15 cellular contexts compared by ENCODE assay signal in genomic region chr5:14699159-14699558, GRCh38. TPM values are rescaled to one million over a fixed set of nuclear protein-coding genes. Genes with fewer than 3 reads are reported as not detected.
DNase-seq lines count a peak whose midpoint lies in the region; ATAC-seq and TF ChIP-seq lines count a peak whose summit lies in the region.
"Had no signal": no experiment of that assay in that cellular context is flagged by ENCODE, and none has a peak within 500 bp of the region (broad histone marks: within the 10 kb centered on the region; RNA-seq: fewer than 3 reads in every experiment).

No MANE protein-coding gene starts in this region.

- CTCF ChIA-PET in activated CD4-positive, alpha-beta T cell treated with anti-CD3 and anti-CD28 coated beads, Interleukin-2, amount 10 ng/mL, durations not matched to agents 7 days and 5 days (lab: Charles Lee), result no interaction called here
- CTCF ChIA-PET in CD4-positive, alpha-beta T cell (lab: Charles Lee), result no interaction called here

- H3K27me3 Mint-ChIP-seq in activated CD4-positive, alpha-beta T cell treated with anti-CD3 and anti-CD28 coated beads, Interleukin-2, amount 10 ng/mL, durations not matched to agents 7 days and 5 days, result no peaks in the 10 kb centered on the region
- H3K27me3 Mint-ChIP-seq in CD4-positive, alpha-beta T cell, result no peaks in the 10 kb centered on the region
- no peaks in the 10 kb centered on the region for H3K27me3 Mint-ChIP-seq in activated T-helper 17 cell treated with anti-CD3 and anti-CD28 coated beads, Interleukin-2, amount 50 U/mL, for 72 hours
- no peaks in the 10 kb centered on the region for H3K27me3 Mint-ChIP-seq in naive thymus-derived CD8-positive, alpha-beta T cell

- H3K9me3 Mint-ChIP-seq in activated CD4-positive, alpha-beta T cell treated with anti-CD3 and anti-CD28 coated beads, Interleukin-2, amount 10 ng/mL, durations not matched to agents 7 days and 5 days, result no peaks in the 10 kb centered on the region
- no peaks in the 10 kb centered on the region for H3K9me3 Mint-ChIP-seq in CD4-positive, alpha-beta T cell
- no peaks in the 10 kb centered on the region for H3K9me3 Mint-ChIP-seq in activated T-helper 17 cell treated with anti-CD3 and anti-CD28 coated beads, Interleukin-2, amount 50 U/mL, for 72 hours
- no peaks in the 10 kb centered on the region for H3K9me3 Mint-ChIP-seq in naive thymus-derived CD8-positive, alpha-beta T cell
- H3K9me3 Mint-ChIP-seq: H9 had no signal

- H3K27ac Mint-ChIP-seq in activated CD4-positive, alpha-beta T cell treated with anti-CD3 and anti-CD28 coated beads, Interleukin-2, amount 10 ng/mL, durations not matched to agents 7 days and 5 days, result peak overlapping the region; percentile 1
- peak overlapping the region; percentile 8 for H3K27ac Mint-ChIP-seq in CD4-positive, alpha-beta T cell
- peak overlapping the region; percentile 83 for H3K27ac Mint-ChIP-seq in activated T-helper 17 cell treated with anti-CD3 and anti-CD28 coated beads, Interleukin-2, amount 50 U/mL, for 72 hours
- H3K27ac Mint-ChIP-seq in naive thymus-derived CD8-positive, alpha-beta T cell, result peak overlapping the region in 8 of 10 donors; percentile 16 to 83 (median 53)

- no peak overlapping the region for H3K27ac ChIP-seq in CD4-positive, alpha-beta T cell (ENCODE audit: low read depth, low read length)
- H3K27ac ChIP-seq: BLaER1 treated with 17β-estradiol and CSF1 and Interleukin-3, amounts not matched to agents 10 nM and 100 nM had no signal

- intact Hi-C loops in CD4-positive, alpha-beta T cell (cut with DNase I, micrococcal nuclease), result no loop called here

- peaks cover 82% of the 10 kb centered on the region for H3K36me3 Mint-ChIP-seq in activated CD4-positive, alpha-beta T cell treated with anti-CD3 and anti-CD28 coated beads, Interleukin-2, amount 10 ng/mL, durations not matched to agents 7 days and 5 days (ENCODE audit: low read depth)
- H3K36me3 Mint-ChIP-seq in CD4-positive, alpha-beta T cell (ENCODE audit: low read depth), result peaks cover 90% of the 10 kb centered on the region
- peaks cover 98% of the 10 kb centered on the region for H3K36me3 Mint-ChIP-seq in activated T-helper 17 cell treated with anti-CD3 and anti-CD28 coated beads, Interleukin-2, amount 50 U/mL, for 72 hours (ENCODE audit: low read depth)
- peaks cover 6 to 59% (median 23%) of the 10 kb centered on the region in 3 donors for H3K36me3 Mint-ChIP-seq in naive thymus-derived CD8-positive, alpha-beta T cell

- POLR2A ChIA-PET in activated CD4-positive, alpha-beta T cell treated with anti-CD3 and anti-CD28 coated beads, Interleukin-2, amount 10 ng/mL, durations not matched to agents 7 days and 5 days (lab: Charles Lee), result no interaction called here
- POLR2A ChIA-PET in CD4-positive, alpha-beta T cell (lab: Charles Lee), result interaction anchor here (2.0 kb wide), 1 partner anchor 14 kb away, joined by 8 read pairs; no protein-coding TSS in a partner anchor
- POLR2A ChIA-PET in naive thymus-derived CD8-positive, alpha-beta T cell (lab: Charles Lee), result no interaction called here

- H3K4me1 Mint-ChIP-seq in activated CD4-positive, alpha-beta T cell treated with anti-CD3 and anti-CD28 coated beads, Interleukin-2, amount 10 ng/mL, durations not matched to agents 7 days and 5 days, result peaks cover 58% of the 10 kb centered on the region
- H3K4me1 Mint-ChIP-seq in CD4-positive, alpha-beta T cell (ENCODE audit: low read depth), result peaks cover 71% of the 10 kb centered on the region
- peaks cover 42% of the 10 kb centered on the region for H3K4me1 Mint-ChIP-seq in activated T-helper 17 cell treated with anti-CD3 and anti-CD28 coated beads, Interleukin-2, amount 50 U/mL, for 72 hours
- H3K4me1 Mint-ChIP-seq in naive thymus-derived CD8-positive, alpha-beta T cell, result peaks cover 39 to 59% (median 52%) of the 10 kb centered on the region in 4 donors

- H3K9me3 ChIP-seq in CD4-positive, alpha-beta T cell (ENCODE audit: control insufficient read depth, low read length), result no peaks in the 10 kb centered on the region
- H3K9me3 ChIP-seq: BLaER1 treated with 17β-estradiol and CSF1 and Interleukin-3, amounts not matched to agents 10 nM and 100 nM had no signal

- no peak for TF ChIP-seq CTCF in CD4-positive, alpha-beta T cell (IDR thresholded peaks at IDR 0.05)

- DNase-seq in activated CD4-positive, alpha-beta T cell treated with anti-CD3 and anti-CD28 coated beads, Interleukin-2, amount 10 ng/mL, durations not matched to agents 7 days and 5 days, result no peak
- DNase-seq in activated CD4-positive, alpha-beta T cell treated with anti-CD3 and anti-CD28 coated beads, Interleukin-2, amount 50 U/mL, for 4 hours, result no peak
- no peak for DNase-seq in CD4-positive, alpha-beta T cell
- no peak for DNase-seq in naive thymus-derived CD8-positive, alpha-beta T cell
- DNase-seq in NCI-H82 (lab: John Stamatoyannopoulos, UW) (no peak), T-helper 1 cell (no peak)
- DNase-seq: DMS53, H9, IMR-90, NCI-H187 treated with DMSO at 0.1 percent for 48 hours, NCI-H774 had no signal

- no peak for ATAC-seq in CD4-positive, alpha-beta T cell (ENCODE audit: poor library complexity)
- ATAC-seq in activated T-helper 17 cell treated with anti-CD3 and anti-CD28 coated beads, Interleukin-2, amount 50 U/mL, for 72 hours (replicated peaks), result peak; percentile 35
- ATAC-seq in naive thymus-derived CD8-positive, alpha-beta T cell, result no peak
- no peak for ATAC-seq in HG03342 (IDR thresholded peaks at IDR 0.05; ENCODE audit: unreplicated experiment)
- ATAC-seq: Panc1 had no signal

- no peak overlapping the region for H3K4me3 Mint-ChIP-seq in activated CD4-positive, alpha-beta T cell treated with anti-CD3 and anti-CD28 coated beads, Interleukin-2, amount 10 ng/mL, durations not matched to agents 7 days and 5 days
- H3K4me3 Mint-ChIP-seq in CD4-positive, alpha-beta T cell, result no peak overlapping the region
- no peak overlapping the region for H3K4me3 Mint-ChIP-seq in activated T-helper 17 cell treated with anti-CD3 and anti-CD28 coated beads, Interleukin-2, amount 50 U/mL, for 72 hours
- no peak overlapping the region for H3K4me3 Mint-ChIP-seq in naive thymus-derived CD8-positive, alpha-beta T cell
- H3K4me3 Mint-ChIP-seq: H9 had no signal

- H3K27me3 ChIP-seq in CD4-positive, alpha-beta T cell (ENCODE audit: control insufficient read depth, insufficient read depth, low read length), result no peaks in the 10 kb centered on the region
- H3K27me3 ChIP-seq: BLaER1 treated with 17β-estradiol and CSF1 and Interleukin-3, amounts not matched to agents 10 nM and 100 nM had no signal

RNA-seq across cellular contexts. Expression of gene OTULIN, which starts 34.6 kb away (rescaled TPM):
- 10 to 100 TPM; 62.5 to 63.2 TPM for total RNA-seq in activated CD4-positive, alpha-beta T cell treated with anti-CD3 and anti-CD28 coated beads, Interleukin-2, amount 10 ng/mL, durations not matched to agents 7 days and 5 days
- 10 to 100 TPM; 69.4 to 77.0 TPM for total RNA-seq in CD4-positive, alpha-beta T cell
- total RNA-seq in activated T-helper 17 cell treated with anti-CD3 and anti-CD28 coated beads, Interleukin-2, amount 50 U/mL, for 72 hours, result 10 to 100 TPM; 67.2 to 73.9 TPM
- 10 to 100 TPM; 68.1 to 77.0 TPM for total RNA-seq in naive thymus-derived CD8-positive, alpha-beta T cell
- polyA plus RNA-seq in naive thymus-derived CD8-positive, alpha-beta T cell, result 10 to 100 TPM; 15.7 to 22.7 (median 17.2) TPM

Comparison
In these comparisons a context has a peak if more than half of its experiments do, and no peak if none do; other contexts are left out.
1. H3K27ac Mint-ChIP-seq: peak in every context shown above with its lines; median percentile 83 in activated T-helper 17 cell treated with anti-CD3 and anti-CD28 coated beads, Interleukin-2, amount 50 U/mL, for 72 hours; 53 in naive thymus-derived CD8-positive, alpha-beta T cell; 8 in CD4-positive, alpha-beta T cell; 1 in activated CD4-positive, alpha-beta T cell treated with anti-CD3 and anti-CD28 coated beads, Interleukin-2, amount 10 ng/mL, durations not matched to agents 7 days and 5 days.